Comparison of ENCODE assay signal across 23 cellular contexts in genomic region chr11:68753300-68753699, GRCh38. TPM values are rescaled to one million over a fixed set of nuclear protein-coding genes. Genes with fewer than 3 reads are reported as not detected.
DNase-seq lines count a peak whose midpoint lies in the region; TF ChIP-seq lines count a peak whose summit lies in the region.
"Had no signal": no experiment of that assay in that cellular context is flagged by ENCODE, and none has a peak within 500 bp of the region (broad histone marks: within the 10 kb centered on the region; RNA-seq: fewer than 3 reads in every experiment).

No MANE protein-coding gene starts in this region.

- no peak overlapping the region for H3K23ac ChIP-seq in H9 (ENCODE audit: insufficient read length, low read depth, low read length)
- H3K23ac ChIP-seq in neuronal stem cell (ENCODE audit: low read depth, low read length, poor library complexity): no peak overlapping the region

- H3K4me1 ChIP-seq in H9 (ENCODE audit: insufficient read depth, low read length): no peaks in the 10 kb centered on the region; the same call in 1 of the 2 replicates
- H3K4me1 ChIP-seq in neuronal stem cell (ENCODE audit: control insufficient read depth in 2 of 2, insufficient read depth in 1 of 2, low read depth in 1 of 2, low read length in 2 of 2): peaks cover 5 to 15% of the 10 kb centered on the region in 2 donors
- peaks cover 5 to 15% (median 7%) of the 10 kb centered on the region in 4 donors for H3K4me1 ChIP-seq in transverse colon

- intact Hi-C loops in transverse colon (cut with DNase I; ENCODE audit: low total_unique reads): no loop called here

- H3K4me3 Mint-ChIP-seq in H9 (0 out of 5 replicates have a peak overlapping the region, but pooled peaks of 1 of the 2 experiments have one; percentile 14), glutamatergic neuron (ENCODE audit: unreplicated experiment) (no peak overlapping the region)

- H2BK5ac ChIP-seq in H9 (ENCODE audit: insufficient read length, low read length): no peak overlapping the region
- H2BK5ac ChIP-seq in neuronal stem cell (ENCODE audit: low read length): no peak overlapping the region

- TF ChIP-seq EP300 in transverse colon (IDR thresholded peaks at IDR 0.05; ENCODE audit: low read depth): no peak

- H3K9ac ChIP-seq in H9 (ENCODE audit: extremely low read depth, insufficient read length, low read length) (no peak overlapping the region), neuronal stem cell (ENCODE audit: low read depth, low read length, poor library complexity) (no peak overlapping the region)

- H2AFZ ChIP-seq in H9 (ENCODE audit: low read length) (no peak overlapping the region), neuronal stem cell (ENCODE audit: low read length) (no peak overlapping the region)

- 0 out of 2 replicates have a peak, but pooled peaks cover 2% of the 10 kb centered on the region for H3K27me3 Mint-ChIP-seq in H9 (ENCODE audit: low read depth)
- peaks cover 7% of the 10 kb centered on the region for H3K27me3 Mint-ChIP-seq in glutamatergic neuron (ENCODE audit: unreplicated experiment)
- H3K27me3 Mint-ChIP-seq: CD4-positive, alpha-beta T cell had no signal

- no peaks in the 10 kb centered on the region for H3K9me3 ChIP-seq in H9 (ENCODE audit: control insufficient read depth, low read depth, low read length)
- H3K9me3 ChIP-seq in neuronal stem cell (replicated peaks in 1 of 2; ENCODE audit: control insufficient read depth in 2 of 2, insufficient read depth in 1 of 2, low read depth in 1 of 2, low read length in 2 of 2): no peaks in the 10 kb centered on the region
- no peaks in the 10 kb centered on the region for H3K9me3 ChIP-seq in transverse colon
- H3K9me3 ChIP-seq: esophagus muscularis mucosa, right atrium auricular region, upper lobe of right lung had no signal

- H3K23me2 ChIP-seq in H9 (ENCODE audit: insufficient read length, low read depth, low read length, poor library complexity, severe bottlenecking): peaks cover 13% of the 10 kb centered on the region

- WGBS in H9 (ENCODE audit: extremely low coverage, insufficient read length, low lambda C conversion rate): no CpG with 5 or more reads among the region's 9 CpGs
- no CpG with 5 or more reads among the region's 9 CpGs for WGBS in neuronal stem cell (ENCODE audit: extremely low coverage in 2 of 2, insufficient read length in 2 of 2, insufficient replicate concordance in 1 of 2), 2 donors
- 57 to 71% methylated on average over 5 to 9 of the region's 9 CpGs for WGBS in transverse colon (ENCODE audit: low coverage in 1 of 2), 2 donors

- H3K27ac ChIP-seq in H9 (ENCODE audit: insufficient read length, low read depth, low read length) (no peak overlapping the region), neuronal stem cell (replicated peaks; ENCODE audit: low read length) (no peak overlapping the region), transverse colon (no peak overlapping the region)
- H3K27ac ChIP-seq: esophagus muscularis mucosa, right atrium auricular region, upper lobe of right lung had no signal

- H4K8ac ChIP-seq in H9 (replicated peaks; ENCODE audit: insufficient read length, low read depth, low read length) (no peak overlapping the region), neuronal stem cell (ENCODE audit: low read depth, low read length) (no peak overlapping the region)

- H2BK12ac ChIP-seq in H9 (ENCODE audit: insufficient read length, low read depth, low read length) (no peak overlapping the region), neuronal stem cell (ENCODE audit: low read length) (no peak overlapping the region)

- H3K9me3 Mint-ChIP-seq in H9: no peaks in the 10 kb centered on the region; a peak in 1 of 5 replicates
- H3K9me3 Mint-ChIP-seq in glutamatergic neuron (ENCODE audit: unreplicated experiment): peaks cover 1% of the 10 kb centered on the region
- H3K9me3 Mint-ChIP-seq: CD4-positive, alpha-beta T cell had no signal

- H3K79me1 ChIP-seq in H9 (ENCODE audit: insufficient read depth, low read depth, low read length, poor library complexity, severe bottlenecking) (no peaks in the 10 kb centered on the region), neuronal stem cell (ENCODE audit: low read depth, low read length) (no peaks in the 10 kb centered on the region)

- in situ Hi-C loops in transverse colon (cut with MboI; ENCODE audit: low pct_ligation_motif_present in 1 of 4, low pct_unique_long_range_greater_than_20kb in 1 of 4, low sequenced_read_pairs in 3 of 4): no loop called here

- H2BK20ac ChIP-seq in H9 (ENCODE audit: low read depth, low read length, poor library complexity, severe bottlenecking): no peak overlapping the region

- no peak overlapping the region for H4K91ac ChIP-seq in H9 (ENCODE audit: insufficient read length, low read depth, low read length)
- no peak overlapping the region for H4K91ac ChIP-seq in neuronal stem cell (ENCODE audit: low read depth, low read length, poor library complexity)

- no peak overlapping the region for H3K56ac ChIP-seq in H9 (ENCODE audit: insufficient read length, low read depth, low read length)

- H3K36me3 ChIP-seq in neuronal stem cell (replicated peaks in 1 of 2; ENCODE audit: control insufficient read depth in 2 of 2, insufficient read depth in 2 of 2, low read length in 2 of 2) (no peaks in the 10 kb centered on the region), transverse colon (peaks cover 0 to 23% (median 5%) of the 10 kb centered on the region in 4 donors)

- H3K27ac Mint-ChIP-seq in H9 (no peak overlapping the region), glutamatergic neuron (ENCODE audit: unreplicated experiment) (no peak overlapping the region)
- H3K27ac Mint-ChIP-seq: CD4-positive, alpha-beta T cell had no signal

- H3K4me3 ChIP-seq in neuronal stem cell (ENCODE audit: low read length in 2 of 2): no peak overlapping the region
- H3K4me3 ChIP-seq in transverse colon: no peak overlapping the region
- H3K4me3 ChIP-seq: esophagus muscularis mucosa, right atrium auricular region, upper lobe of right lung had no signal

- H2BK120ac ChIP-seq in H9 (ENCODE audit: low read depth, low read length, poor library complexity, severe bottlenecking): no peak overlapping the region
- no peak overlapping the region for H2BK120ac ChIP-seq in neuronal stem cell (ENCODE audit: low read depth, low read length)

- DNase-seq in NCI-H82 (lab: John Stamatoyannopoulos, UW) (peak; percentile 53), NCI-H82 treated with DMSO at 0.1 percent for 48 hours (lab: John Stamatoyannopoulos, UW; ENCODE audit: unreplicated experiment) (no peak), H9 (no peak), NCI-H69 (lab: John Stamatoyannopoulos, UW) (peak; percentile 64), neuronal stem cell (ENCODE audit: low spot score) (no peak), transverse colon (no peak), glutamatergic neuron (no peak)
- no peak for DNase-seq in effector CD8-positive, alpha-beta T cell (lab: John Stamatoyannopoulos, UW)
- DNase-seq: activated CD4-positive, alpha-beta T cell treated with anti-CD3 and anti-CD28 coated beads, Interleukin-2, amount 50 U/mL, for 4 hours; activated naive CD4-positive, alpha-beta T cell treated with Interleukin-2 at 50 U/mL for 16 hours; activated T-cell treated with anti-CD3 and anti-CD28 coated beads for 4 hours; aorta; CD4-positive, alpha-beta T cell; cerebellar nuclear complex; effector CD4-positive, alpha-beta T cell; Kasumi-1; NCI-H1436; NCI-H524 treated with DMSO at 0.1 percent for 48 hours; stimulated activated naive CD4-positive, alpha-beta T cell; SW 1271; upper lobe of right lung had no signal

- no peak overlapping the region for H4K5ac ChIP-seq in H9 (ENCODE audit: insufficient read length, low read depth, low read length)

- H4K20me1 ChIP-seq in H9 (ENCODE audit: control insufficient read depth, insufficient read depth, insufficient read length): no peaks in the 10 kb centered on the region

- TF ChIP-seq CTCF in H9 (conservative IDR thresholded peaks at IDR 0.05): 0 out of 3 replicates have a peak, but pooled peaks have one; percentile 14
- TF ChIP-seq CTCF in transverse colon (IDR thresholded peaks at IDR 0.05): no peak
- TF ChIP-seq CTCF in glutamatergic neuron (IDR thresholded peaks at IDR 0.05; ENCODE audit: partially characterized antibody, unreplicated experiment): no peak

- H3K4me2 ChIP-seq in H9 (ENCODE audit: insufficient read depth, insufficient read length, low read length) (no peak overlapping the region), neuronal stem cell (ENCODE audit: insufficient read depth, low read length, poor library complexity, severe bottlenecking) (no peak overlapping the region)

- H3K79me2 ChIP-seq in H9 (ENCODE audit: insufficient read depth, low read length): no peaks in the 10 kb centered on the region; the same call in 1 of the 2 replicates

- H3K4me1 Mint-ChIP-seq in H9: peaks cover 28 to 34% of the 10 kb centered on the region in 2 experiments
- peaks cover 14% of the 10 kb centered on the region for H3K4me1 Mint-ChIP-seq in glutamatergic neuron (ENCODE audit: low read depth, unreplicated experiment)

- H3K18ac ChIP-seq in H9 (ENCODE audit: insufficient read length, low read depth, low read length) (no peak overlapping the region), neuronal stem cell (ENCODE audit: low read length) (no peak overlapping the region)

- TF ChIP-seq POLR2A in transverse colon (IDR thresholded peaks at IDR 0.05): no peak

- H3K14ac ChIP-seq in H9 (ENCODE audit: insufficient read depth, low read length) (no peak overlapping the region), neuronal stem cell (ENCODE audit: low read length) (no peak overlapping the region)

- H3K36me3 Mint-ChIP-seq in H9 (ENCODE audit: insufficient read depth in 1 of 3, low read depth in 3 of 3): peaks cover 2 to 11% (median 7%) of the 10 kb centered on the region in 3 experiments; a peak in 5 of 7 replicates
- H3K36me3 Mint-ChIP-seq in glutamatergic neuron (ENCODE audit: unreplicated experiment): no peaks in the 10 kb centered on the region

- no peak overlapping the region for H3T11ph ChIP-seq in H9 (ENCODE audit: low read length)

- no peak overlapping the region for H2BK15ac ChIP-seq in H9 (ENCODE audit: low read depth, low read length)
- no peak overlapping the region for H2BK15ac ChIP-seq in neuronal stem cell (ENCODE audit: low read length)

- H3K4ac ChIP-seq in H9 (ENCODE audit: low read depth, low read length) (no peak overlapping the region), neuronal stem cell (ENCODE audit: low read length) (no peak overlapping the region)

- H3K27me3 ChIP-seq in H9 (ENCODE audit: insufficient read depth, low read length) (no peaks in the 10 kb centered on the region), neuronal stem cell (ENCODE audit: control insufficient read depth in 3 of 3, insufficient read depth in 3 of 3, low read depth in 1 of 3, low read length in 3 of 3) (peaks cover 0 to 11% (median 0%) of the 10 kb centered on the region in 3 experiments), transverse colon (no peaks in the 10 kb centered on the region)
- H3K27me3 ChIP-seq: esophagus muscularis mucosa, right atrium auricular region, upper lobe of right lung had no signal

- no peak overlapping the region for H2AK5ac ChIP-seq in H9 (ENCODE audit: insufficient read length, low read length)
- H2AK5ac ChIP-seq in neuronal stem cell (ENCODE audit: low read depth, low read length): peak overlapping the region; percentile 18

RNA-seq across cellular contexts. Expression of gene TESMIN, which starts 2.0 kb away (rescaled TPM):
- total RNA-seq in H9 (2021): 42.1 and 45.2 TPM in 2 replicates
- 6.3 TPM for polyA plus RNA-seq in neuronal stem cell (2013, experiment 1 of 2)
- polyA plus RNA-seq in neuronal stem cell (2013, experiment 2 of 2): 5.6 TPM
- total RNA-seq in transverse colon: 1 to 10 TPM in 3 of 4 donors, under 1 TPM in 1; 1.00 to 7.5 (median 4.2) TPM
- total RNA-seq in glutamatergic neuron (ENCODE audit: unreplicated experiment): 3.8 TPM

Comparison
In these comparisons a context has a peak if more than half of its experiments do, and no peak if none do; other contexts are left out.
1. DNase-seq: peak in NCI-H82 (single experiment) and NCI-H69 (single experiment); none in NCI-H82 treated with DMSO at 0.1 percent for 48 hours (single experiment), H9 (single experiment), neuronal stem cell (single experiment), transverse colon (single experiment), effector CD8-positive, alpha-beta T cell (single experiment) and glutamatergic neuron (single experiment).